ENCODE assay signal across 22 cellular contexts in genomic region chr1:161290779-161291178, GRCh38. TPM values are rescaled to one million over a fixed set of nuclear protein-coding genes. Genes with fewer than 3 reads are reported as not detected.
"Had no signal": no experiment of that assay in that cellular context is flagged by ENCODE, and none has a peak within 500 bp of the region (broad histone marks: within the 10 kb centered on the region; RNA-seq: fewer than 3 reads in every experiment).

No MANE protein-coding gene starts in this region.

- H3K27ac ChIP-seq: colonic mucosa, epithelial cell of prostate, gastrocnemius medialis, prostate gland, right atrium auricular region, skin epidermis, spleen, testis, tibial artery had no signal

- DNase-seq: gastrocnemius medialis, kidney, spleen, tibial artery had no signal

- H3K9me3 ChIP-seq: colonic mucosa, gastrocnemius medialis, mucosa of descending colon, prostate gland, right atrium auricular region, spleen, testis, tibial artery had no signal

- H3K4me1 ChIP-seq: colonic mucosa, gastrocnemius medialis, prostate gland, right atrium auricular region, spleen, testis, tibial artery had no signal

- ATAC-seq: stimulated activated memory B cell treated with anti-CD40 and anti-IgM and Interleukin-4, amounts not matched to agents 10 μg/mL and 1 μg/mL and 100 μg/mL, for 72 hours had no signal

- H3K27me3 ChIP-seq: colonic mucosa, gastrocnemius medialis, right atrium auricular region, spleen, testis, tibial artery had no signal

- H3K4me3 ChIP-seq: colonic mucosa, gastrocnemius medialis, lung, mucosa of descending colon, prostate gland, right atrium auricular region, skin epidermis, spleen, testis, tibial artery had no signal

- H3K36me3 ChIP-seq: colonic mucosa, gastrocnemius medialis, prostate gland, right atrium auricular region, spleen, tibial artery had no signal

- FAIRE-seq: kidney, urothelium cell line had no signal

RNA-seq across cellular contexts. Expression of gene PCP4L1, which starts 32.2 kb away (rescaled TPM):
- total RNA-seq: gastrocnemius medialis, glomerular endothelial cell, osteoblast had no signal

RNA-seq across cellular contexts. Expression of gene NR1I3, which starts 52.8 kb away (rescaled TPM):
- total RNA-seq: chondrocyte; colonic mucosa; endodermal cell; esophagus mucosa; gastrocnemius medialis; glomerular endothelial cell; kidney; lung; mesothelial cell of epicardium; mucosa of descending colon; natural killer cell treated with Interleukin-12 subunit alpha and Interleukin-12 subunit beta and Interleukin-15 and Interleukin-18, amount 100 ng/mL, for 72 hours; neural crest cell; osteoblast; prostate gland; right atrium auricular region; spleen had no signal
